ENCODE assay signal across 2 cellular contexts in genomic region chr3:95615592-95616310, GRCh38.
TF ChIP-seq lines count a peak whose summit lies in the region.

No MANE protein-coding gene starts in this region.

TF ChIP-seq in GM23338, 12 proteins besides CTCF, POLR2A, EP300 and RAD21:
- TF ChIP-seq EZH2 (IDR thresholded peaks at IDR 0.05; ENCODE audit: low read depth, unreplicated experiment), result no peak
- TF ChIP-seq JUNB (IDR thresholded peaks at IDR 0.05; ENCODE audit: unreplicated experiment), result no peak
- no peak for TF ChIP-seq POLR2AphosphoS5 (IDR thresholded peaks at IDR 0.05; ENCODE audit: low read depth)
- TF ChIP-seq EZH2phosphoT487 (IDR thresholded peaks at IDR 0.05; ENCODE audit: unreplicated experiment), result no peak
- TF ChIP-seq ZNF114 (CRISPR knock-in tag; IDR thresholded peaks at IDR 0.05), result no peak
- TF ChIP-seq, protein P1, sequence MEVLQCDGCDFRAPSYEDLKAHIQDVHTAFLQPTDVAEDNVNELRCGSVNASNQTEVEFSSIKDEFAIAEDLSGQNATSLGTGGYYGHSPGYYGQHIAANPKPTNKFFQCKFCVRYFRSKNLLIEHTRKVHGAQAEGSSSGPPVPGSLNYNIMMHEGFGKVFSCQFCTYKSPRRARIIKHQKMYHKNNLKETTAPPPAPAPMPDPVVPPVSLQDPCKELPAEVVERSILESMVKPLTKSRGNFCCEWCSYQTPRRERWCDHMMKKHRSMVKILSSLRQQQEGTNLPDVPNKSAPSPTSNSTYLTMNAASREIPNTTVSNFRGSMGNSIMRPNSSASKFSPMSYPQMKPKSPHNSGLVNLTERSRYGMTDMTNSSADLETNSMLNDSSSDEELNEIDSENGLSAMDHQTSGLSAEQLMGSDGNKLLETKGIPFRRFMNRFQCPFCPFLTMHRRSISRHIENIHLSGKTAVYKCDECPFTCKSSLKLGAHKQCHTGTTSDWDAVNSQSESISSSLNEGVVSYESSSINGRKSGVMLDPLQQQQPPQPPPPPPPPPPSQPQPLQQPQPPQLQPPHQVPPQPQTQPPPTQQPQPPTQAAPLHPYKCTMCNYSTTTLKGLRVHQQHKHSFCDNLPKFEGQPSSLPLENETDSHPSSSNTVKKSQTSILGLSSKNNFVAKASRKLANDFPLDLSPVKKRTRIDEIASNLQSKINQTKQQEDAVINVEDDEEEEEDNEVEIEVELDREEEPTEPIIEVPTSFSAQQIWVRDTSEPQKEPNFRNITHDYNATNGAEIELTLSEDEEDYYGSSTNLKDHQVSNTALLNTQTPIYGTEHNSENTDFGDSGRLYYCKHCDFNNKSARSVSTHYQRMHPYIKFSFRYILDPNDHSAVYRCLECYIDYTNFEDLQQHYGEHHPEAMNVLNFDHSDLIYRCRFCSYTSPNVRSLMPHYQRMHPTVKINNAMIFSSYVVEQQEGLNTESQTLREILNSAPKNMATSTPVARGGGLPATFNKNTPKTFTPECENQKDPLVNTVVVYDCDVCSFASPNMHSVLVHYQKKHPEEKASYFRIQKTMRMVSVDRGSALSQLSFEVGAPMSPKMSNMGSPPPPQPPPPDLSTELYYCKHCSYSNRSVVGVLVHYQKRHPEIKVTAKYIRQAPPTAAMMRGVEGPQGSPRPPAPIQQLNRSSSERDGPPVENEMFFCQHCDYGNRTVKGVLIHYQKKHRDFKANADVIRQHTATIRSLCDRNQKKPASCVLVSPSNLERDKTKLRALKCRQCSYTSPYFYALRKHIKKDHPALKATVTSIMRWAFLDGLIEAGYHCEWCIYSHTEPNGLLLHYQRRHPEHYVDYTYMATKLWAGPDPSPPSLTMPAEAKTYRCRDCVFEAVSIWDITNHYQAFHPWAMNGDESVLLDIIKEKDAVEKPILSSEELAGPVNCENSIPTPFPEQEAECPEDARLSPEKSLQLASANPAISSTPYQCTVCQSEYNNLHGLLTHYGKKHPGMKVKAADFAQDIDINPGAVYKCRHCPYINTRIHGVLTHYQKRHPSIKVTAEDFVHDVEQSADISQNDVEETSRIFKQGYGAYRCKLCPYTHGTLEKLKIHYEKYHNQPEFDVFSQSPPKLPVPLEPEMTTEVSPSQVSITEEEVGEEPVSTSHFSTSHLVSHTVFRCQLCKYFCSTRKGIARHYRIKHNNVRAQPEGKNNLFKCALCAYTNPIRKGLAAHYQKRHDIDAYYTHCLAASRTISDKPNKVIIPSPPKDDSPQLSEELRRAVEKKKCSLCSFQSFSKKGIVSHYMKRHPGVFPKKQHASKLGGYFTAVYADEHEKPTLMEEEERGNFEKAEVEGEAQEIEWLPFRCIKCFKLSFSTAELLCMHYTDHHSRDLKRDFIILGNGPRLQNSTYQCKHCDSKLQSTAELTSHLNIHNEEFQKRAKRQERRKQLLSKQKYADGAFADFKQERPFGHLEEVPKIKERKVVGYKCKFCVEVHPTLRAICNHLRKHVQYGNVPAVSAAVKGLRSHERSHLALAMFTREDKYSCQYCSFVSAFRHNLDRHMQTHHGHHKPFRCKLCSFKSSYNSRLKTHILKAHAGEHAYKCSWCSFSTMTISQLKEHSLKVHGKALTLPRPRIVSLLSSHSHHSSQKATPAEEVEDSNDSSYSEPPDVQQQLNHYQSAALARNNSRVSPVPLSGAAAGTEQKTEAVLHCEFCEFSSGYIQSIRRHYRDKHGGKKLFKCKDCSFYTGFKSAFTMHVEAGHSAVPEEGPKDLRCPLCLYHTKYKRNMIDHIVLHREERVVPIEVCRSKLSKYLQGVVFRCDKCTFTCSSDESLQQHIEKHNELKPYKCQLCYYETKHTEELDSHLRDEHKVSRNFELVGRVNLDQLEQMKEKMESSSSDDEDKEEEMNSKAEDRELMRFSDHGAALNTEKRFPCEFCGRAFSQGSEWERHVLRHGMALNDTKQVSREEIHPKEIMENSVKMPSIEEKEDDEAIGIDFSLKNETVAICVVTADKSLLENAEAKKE (CRISPR knock-in tag; IDR thresholded peaks at IDR 0.05), result no peak
- no peak for TF ChIP-seq CREB1 (CRISPR knock-in tag; IDR thresholded peaks at IDR 0.05; ENCODE audit: low read depth)
- TF ChIP-seq ZNF331 (CRISPR knock-in tag; IDR thresholded peaks at IDR 0.05; ENCODE audit: low read depth), result no peak
- no peak for TF ChIP-seq STAT1 (IDR thresholded peaks at IDR 0.05; ENCODE audit: unreplicated experiment)

TF ChIP-seq in HepG2, 621 proteins besides CTCF, POLR2A, EP300 and RAD21:
- TF ChIP-seq ZBTB20 (CRISPR knock-in tag; IDR thresholded peaks at IDR 0.05; ENCODE audit: borderline replicate concordance, low read depth), result no peak
- TF ChIP-seq KLF6 (CRISPR knock-in tag; IDR thresholded peaks at IDR 0.05), result no peak
- TF ChIP-seq FIP1L1 (IDR thresholded peaks at IDR 0.05; ENCODE audit: borderline replicate concordance, insufficient read depth, low read depth, low read length), result no peak
- TF ChIP-seq GFI1 (CRISPR knock-in tag; IDR thresholded peaks at IDR 0.05; ENCODE audit: borderline replicate concordance), result no peak
- TF ChIP-seq PCBP1 (IDR thresholded peaks at IDR 0.05; ENCODE audit: borderline replicate concordance, low read depth, low read length), result no peak
- no peak for TF ChIP-seq ZNF280D (CRISPR knock-in tag; IDR thresholded peaks at IDR 0.05)
- TF ChIP-seq ZNF792 (CRISPR knock-in tag; IDR thresholded peaks at IDR 0.05), result no peak
- TF ChIP-seq THAP7 (CRISPR knock-in tag; IDR thresholded peaks at IDR 0.05), result no peak
- TF ChIP-seq SMYD3 (CRISPR knock-in tag; IDR thresholded peaks at IDR 0.05), result no peak
- TF ChIP-seq MYNN (CRISPR knock-in tag; IDR thresholded peaks at IDR 0.05; ENCODE audit: low read depth), result no peak
- TF ChIP-seq ZNF274 (CRISPR knock-in tag; IDR thresholded peaks at IDR 0.05), result no peak
- TF ChIP-seq ZNF557 (CRISPR knock-in tag; IDR thresholded peaks at IDR 0.05), result no peak
- TF ChIP-seq, protein P2, sequence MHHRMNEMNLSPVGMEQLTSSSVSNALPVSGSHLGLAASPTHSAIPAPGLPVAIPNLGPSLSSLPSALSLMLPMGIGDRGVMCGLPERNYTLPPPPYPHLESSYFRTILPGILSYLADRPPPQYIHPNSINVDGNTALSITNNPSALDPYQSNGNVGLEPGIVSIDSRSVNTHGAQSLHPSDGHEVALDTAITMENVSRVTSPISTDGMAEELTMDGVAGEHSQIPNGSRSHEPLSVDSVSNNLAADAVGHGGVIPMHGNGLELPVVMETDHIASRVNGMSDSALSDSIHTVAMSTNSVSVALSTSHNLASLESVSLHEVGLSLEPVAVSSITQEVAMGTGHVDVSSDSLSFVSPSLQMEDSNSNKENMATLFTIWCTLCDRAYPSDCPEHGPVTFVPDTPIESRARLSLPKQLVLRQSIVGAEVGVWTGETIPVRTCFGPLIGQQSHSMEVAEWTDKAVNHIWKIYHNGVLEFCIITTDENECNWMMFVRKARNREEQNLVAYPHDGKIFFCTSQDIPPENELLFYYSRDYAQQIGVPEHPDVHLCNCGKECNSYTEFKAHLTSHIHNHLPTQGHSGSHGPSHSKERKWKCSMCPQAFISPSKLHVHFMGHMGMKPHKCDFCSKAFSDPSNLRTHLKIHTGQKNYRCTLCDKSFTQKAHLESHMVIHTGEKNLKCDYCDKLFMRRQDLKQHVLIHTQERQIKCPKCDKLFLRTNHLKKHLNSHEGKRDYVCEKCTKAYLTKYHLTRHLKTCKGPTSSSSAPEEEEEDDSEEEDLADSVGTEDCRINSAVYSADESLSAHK (CRISPR knock-in tag; IDR thresholded peaks at IDR 0.05; ENCODE audit: borderline replicate concordance), result no peak
- TF ChIP-seq, protein P3, sequence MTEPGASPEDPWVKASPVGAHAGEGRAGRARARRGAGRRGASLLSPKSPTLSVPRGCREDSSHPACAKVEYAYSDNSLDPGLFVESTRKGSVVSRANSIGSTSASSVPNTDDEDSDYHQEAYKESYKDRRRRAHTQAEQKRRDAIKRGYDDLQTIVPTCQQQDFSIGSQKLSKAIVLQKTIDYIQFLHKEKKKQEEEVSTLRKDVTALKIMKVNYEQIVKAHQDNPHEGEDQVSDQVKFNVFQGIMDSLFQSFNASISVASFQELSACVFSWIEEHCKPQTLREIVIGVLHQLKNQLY (CRISPR knock-in tag; IDR thresholded peaks at IDR 0.05), result no peak
- TF ChIP-seq ZNF225 (CRISPR knock-in tag; IDR thresholded peaks at IDR 0.05), result no peak
TF ChIP-seq in HepG2: peak in this region for 0.
